In genomic region chr11:134670247-134670646, GRCh38 we compare ENCODE assay signal across 32 cellular contexts.
"Had no signal": no experiment of that assay in that cellular context is flagged by ENCODE, and none has a peak within 500 bp of the region (broad histone marks: within the 10 kb centered on the region; RNA-seq: fewer than 3 reads in every experiment).

No MANE protein-coding gene starts in this region.

- ATAC-seq: activated CD8-positive, alpha-beta T cell treated with anti-CD3 and anti-CD28 coated beads for 36 hours; activated naive CD8-positive, alpha-beta T cell treated with anti-CD3 and anti-CD28 coated beads, Interleukin-2, amount 50 U/mL, for 24 hours; activated T-cell treated with anti-CD3 and anti-CD28 coated beads, Interleukin-2, amount 50 U/mL, for 4 hours; K562; PC-3; Right ventricle myocardium inferior had no signal

- H3K27ac ChIP-seq: RWPE1, WERI-Rb-1 had no signal

- DNase-seq: activated CD4-positive, alpha-beta T cell treated with anti-CD3 and anti-CD28 coated beads, Interleukin-2, amount 10 ng/mL, durations not matched to agents 24 days and 14 days; activated CD4-positive, alpha-beta T cell treated with anti-CD3 and anti-CD28 coated beads, Interleukin-2, amount 50 U/mL, for 4 hours; activated CD4-positive, CD25-positive, alpha-beta regulatory T cell; activated CD8-positive, alpha-beta memory T cell treated with anti-CD3 and anti-CD28 coated beads, Interleukin-2, amount 50 U/mL, for 4 hours; activated CD8-positive, alpha-beta T cell treated with anti-CD3 and anti-CD28 coated beads for 36 hours; activated effector memory CD4-positive, alpha-beta T cell treated with Interleukin-2 at 50 U/mL for 16 hours; activated naive CD4-positive, alpha-beta T cell treated with anti-CD3 and anti-CD28 coated beads, Interleukin-2, amount 10 ng/mL, durations not matched to agents 7 days and 5 days; activated naive CD8-positive, alpha-beta T cell treated with anti-CD3 and anti-CD28 coated beads, Interleukin-2, amount 50 U/mL, for 24 hours; activated T-cell treated with anti-CD3 and anti-CD28 coated beads for 4 hours; activated T-cell treated with anti-CD3 and anti-CD28 coated beads, Interleukin-2, amount 50 U/mL, for 4 hours; anterior cingulate cortex; caudate nucleus; NCI-H1092 treated with DMSO at 0.1 percent for 48 hours; NCI-H1417 treated with DMSO at 0.1 percent for 48 hours; NCI-H1930; NCI-H2081 treated with DMSO at 0.1 percent for 48 hours; NCI-H226; NCI-H446 treated with DMSO at 0.1 percent for 48 hours; NCI-H524; NK-92 treated with Interleukin-12 subunit alpha and Interleukin-12 subunit beta, amount 100 ng/mL, for 24 hours; PC-3; SIG-M5; SW 1271; T-helper 1 cell; T-helper 2 cell; T-helper 9 cell; WERI-Rb-1 had no signal

- H3K4me3 ChIP-seq: K562 had no signal

- FAIRE-seq: bronchial epithelial cell, K562, RCC 7860 had no signal

- H3K36me3 ChIP-seq: WERI-Rb-1 had no signal
